1 cellular context compared by ENCODE assay signal in genomic region chr11:62591448-62592215, GRCh38.
TF ChIP-seq lines count a peak whose summit lies in the region.

TUT1 (minus strand) TSS chr11:62591523; CDS start chr11:62591485, 38 bp downstream.

TF ChIP-seq in WTC11, 78 proteins besides CTCF, POLR2A, EP300 and RAD21 (continued from another document):
- 0 out of 2 replicates have a peak, but pooled peaks have one; percentile 18 for TF ChIP-seq HMGXB4 (CRISPR knock-in tag; IDR thresholded peaks at IDR 0.05)
- no peak for TF ChIP-seq ZNF396 (CRISPR knock-in tag; IDR thresholded peaks at IDR 0.05; ENCODE audit: borderline replicate concordance)
- peak; percentile 79 for TF ChIP-seq MAX (CRISPR knock-in tag; IDR thresholded peaks at IDR 0.05)
- no peak for TF ChIP-seq TCF7 (CRISPR knock-in tag; IDR thresholded peaks at IDR 0.05; ENCODE audit: low read depth)
- TF ChIP-seq FOXP1 (CRISPR knock-in tag; IDR thresholded peaks at IDR 0.05; ENCODE audit: borderline replicate concordance) = peak; percentile 68; the same call in 1 of the 2 replicates
- TF ChIP-seq CREM (CRISPR knock-in tag; IDR thresholded peaks at IDR 0.05) = peak; percentile 95
- TF ChIP-seq ZBTB43 (CRISPR knock-in tag; IDR thresholded peaks at IDR 0.05) = 0 out of 2 replicates have a peak, but pooled peaks have one; percentile 59
- TF ChIP-seq ELF4 (CRISPR knock-in tag; IDR thresholded peaks at IDR 0.05; ENCODE audit: low read depth) = no peak
- peak; percentile 98 for TF ChIP-seq SP1 (CRISPR knock-in tag; conservative IDR thresholded peaks at IDR 0.05)
- no peak for TF ChIP-seq EMX1 (CRISPR knock-in tag; IDR thresholded peaks at IDR 0.05)
- TF ChIP-seq FOXJ3 (CRISPR knock-in tag; IDR thresholded peaks at IDR 0.05; ENCODE audit: borderline replicate concordance) = no peak
- peak; percentile 48 for TF ChIP-seq USF2 (CRISPR knock-in tag; IDR thresholded peaks at IDR 0.05)
- peak; percentile 13; the same call in 1 of the 2 replicates for TF ChIP-seq JUN (CRISPR knock-in tag; IDR thresholded peaks at IDR 0.05)
- 0 out of 2 replicates have a peak, but pooled peaks have one; percentile 60 for TF ChIP-seq NFATC4 (CRISPR knock-in tag; IDR thresholded peaks at IDR 0.05)
- peak; percentile 65; the same call in 1 of the 2 replicates for TF ChIP-seq CREB1 (CRISPR knock-in tag; IDR thresholded peaks at IDR 0.05)
- no peak for TF ChIP-seq E2F1 (CRISPR knock-in tag; IDR thresholded peaks at IDR 0.05)
- no peak for TF ChIP-seq ZNF281 (CRISPR knock-in tag; IDR thresholded peaks at IDR 0.05)
- TF ChIP-seq TP53 (CRISPR knock-in tag; IDR thresholded peaks at IDR 0.05) = no peak
